39 cellular contexts compared by ENCODE assay signal in the genomic region with DNA sequence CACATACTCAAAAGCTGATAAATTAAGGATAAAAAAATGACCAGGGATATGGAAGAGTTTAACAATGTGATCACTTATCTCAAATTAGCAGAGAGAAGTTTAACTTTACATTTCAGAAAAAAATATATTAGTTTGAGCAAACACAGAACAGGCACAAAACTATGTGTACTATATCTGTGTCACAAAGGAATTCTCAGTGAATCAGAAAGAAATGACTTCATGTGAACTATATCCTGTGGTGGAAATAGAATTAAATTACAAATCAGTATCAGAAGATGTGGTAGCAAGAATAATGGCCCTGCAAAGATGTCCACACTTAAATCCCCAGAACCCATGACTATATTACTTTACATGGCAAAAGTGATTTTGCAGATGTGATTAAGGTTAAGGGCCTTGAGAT.
"Had no signal": no experiment of that assay in that cellular context is flagged by ENCODE, and none has a peak within 500 bp of the region (broad histone marks: within the 10 kb centered on the region; RNA-seq: fewer than 3 reads in every experiment).

No MANE protein-coding gene starts in this region.

- FAIRE-seq: bronchial epithelial cell had no signal

- DNase-seq: activated effector memory CD4-positive, alpha-beta T cell treated with anti-CD3 and anti-CD28 coated beads, Interleukin-2, amount 50 U/mL, for 16 hours; activated effector memory CD4-positive, alpha-beta T cell treated with Interleukin-2 at 50 U/mL for 16 hours; activated gamma-delta T cell; activated gamma-delta T cell treated with Interleukin-2 at 50 U/mL for 16 hours; activated naive CD4-positive, alpha-beta T cell; activated naive CD4-positive, alpha-beta T cell treated with anti-CD3 and anti-CD28 coated beads for 36 hours; activated naive CD4-positive, alpha-beta T cell treated with anti-CD3 and anti-CD28 coated beads, Interleukin-2, amount 10 ng/mL, durations not matched to agents 7 days and 5 days; activated naive CD4-positive, alpha-beta T cell treated with anti-CD3 and anti-CD28 coated beads, Interleukin-2, amount 50 U/mL, for 16 hours; activated naive CD4-positive, alpha-beta T cell treated with Interleukin-2 at 50 U/mL for 16 hours; activated naive CD8-positive, alpha-beta T cell treated with anti-CD3 and anti-CD28 coated beads for 36 hours; activated naive CD8-positive, alpha-beta T cell treated with anti-CD3 and anti-CD28 coated beads, Interleukin-2, amount 10 ng/mL, durations not matched to agents 7 days and 5 days; activated naive CD8-positive, alpha-beta T cell treated with anti-CD3 and anti-CD28 coated beads, Interleukin-2, amount 50 U/mL, for 24 hours; activated T-cell treated with anti-CD3 and anti-CD28 coated beads, Interleukin-2, amount 50 U/mL, for 1 hour; activated T-cell treated with anti-CD3 and anti-CD28 coated beads, Interleukin-2, amount 50 U/mL, for 24 hours; activated T-cell treated with anti-CD3 and anti-CD28 coated beads, Interleukin-2, amount 50 U/mL, for 4 hours; activated T-cell treated with anti-CD3 and anti-CD28 coated beads, Interleukin-2, amount 50 U/mL, for 48 hours; activated T-cell treated with anti-CD3 and anti-CD28 coated beads, Interleukin-2, amount 50 U/mL, for 72 hours; adrenal gland; amniotic stem cell; amygdala; anterior cingulate cortex; aorta; body of pancreas; brain microvascular endothelial cell; caudate nucleus; central memory CD4-positive, alpha-beta T cell; cerebellar nuclear complex had no signal

- H3K4me1 Mint-ChIP-seq: activated naive CD4-positive, alpha-beta T cell treated with anti-CD3 and anti-CD28 coated beads, Interleukin-2, amount 10 ng/mL, durations not matched to agents 7 days and 5 days; activated naive CD4-positive, alpha-beta T cell treated with anti-CD3 and anti-CD28 coated beads, Interleukin-2, amount 50 U/mL, for 24 hours; activated naive CD8-positive, alpha-beta T cell treated with anti-CD3 and anti-CD28 coated beads for 36 hours; activated naive CD8-positive, alpha-beta T cell treated with anti-CD3 and anti-CD28 coated beads, Interleukin-2, amount 10 ng/mL, durations not matched to agents 7 days and 5 days; activated naive CD8-positive, alpha-beta T cell treated with anti-CD3 and anti-CD28 coated beads, Interleukin-2, amount 50 U/mL, for 24 hours; activated T-helper 17 cell treated with anti-CD3 and anti-CD28 coated beads, Interleukin-2, amount 50 U/mL, for 72 hours; brain; central memory CD8-positive, alpha-beta T cell had no signal

- ATAC-seq: activated naive CD4-positive, alpha-beta T cell treated with anti-CD3 and anti-CD28 coated beads, Interleukin-2, amount 50 U/mL, for 72 hours; activated naive CD8-positive, alpha-beta T cell treated with anti-CD3 and anti-CD28 coated beads, Interleukin-2, amount 50 U/mL, for 24 hours; activated T-cell treated with anti-CD3 and anti-CD28 coated beads, Interleukin-2, amount 50 U/mL, for 4 hours; activated T-cell treated with anti-CD3 and anti-CD28 coated beads, Interleukin-2, amount 50 U/mL, for 72 hours; activated T-helper 17 cell treated with anti-CD3 and anti-CD28 coated beads, Interleukin-2, amount 50 U/mL, for 72 hours; body of pancreas had no signal

- H3K27ac Mint-ChIP-seq: activated naive CD4-positive, alpha-beta T cell treated with anti-CD3 and anti-CD28 coated beads for 36 hours; activated naive CD4-positive, alpha-beta T cell treated with anti-CD3 and anti-CD28 coated beads, Interleukin-2, amount 10 ng/mL, durations not matched to agents 7 days and 5 days; activated naive CD4-positive, alpha-beta T cell treated with anti-CD3 and anti-CD28 coated beads, Interleukin-2, amount 50 U/mL, for 24 hours; activated naive CD4-positive, alpha-beta T cell treated with anti-CD3 and anti-CD28 coated beads, Interleukin-2, amount 50 U/mL, for 72 hours; activated naive CD8-positive, alpha-beta T cell; activated naive CD8-positive, alpha-beta T cell treated with anti-CD3 and anti-CD28 coated beads for 36 hours; activated naive CD8-positive, alpha-beta T cell treated with anti-CD3 and anti-CD28 coated beads, Interleukin-2, amount 10 ng/mL, durations not matched to agents 7 days and 5 days; activated naive CD8-positive, alpha-beta T cell treated with anti-CD3 and anti-CD28 coated beads, Interleukin-2, amount 50 U/mL, for 24 hours; activated T-cell treated with anti-CD3 and anti-CD28 coated beads, Interleukin-2, amount 50 U/mL, for 24 hours; activated T-cell treated with anti-CD3 and anti-CD28 coated beads, Interleukin-2, amount 50 U/mL, for 72 hours; activated T-helper 1 cell treated with anti-CD3 and anti-CD28 coated beads, Interleukin-12 subunit alpha, Interleukin-12 subunit beta, Interleukin-2, Interleukin-4 antibody, amounts not matched to agents 30 ng/mL and 10 ng/mL and 1 ng/mL, durations not matched to agents 14 hours and 24 hours and 36 hours; activated T-helper 17 cell treated with anti-CD3 and anti-CD28 coated beads, Interleukin-2, amount 50 U/mL, for 72 hours; activated T-helper 2 cell treated with anti-CD3 and anti-CD28 coated beads, Interferon-gamma antibody, Interleukin-2, Interleukin-4, amounts not matched to agents 10 μg/mL and 5 μg/mL and 100 μg/mL, durations not matched to agents 14 hours and 24 hours and 36 hours; brain had no signal

- H3K27me3 ChIP-seq: adrenal gland, ascending aorta, body of pancreas, brain microvascular endothelial cell, breast epithelium, cardiac muscle cell had no signal

- H3K36me3 ChIP-seq: adrenal gland, ascending aorta, brain microvascular endothelial cell, breast epithelium, cardiac muscle cell had no signal

- H3K4me3 ChIP-seq: adrenal gland, ascending aorta, body of pancreas, breast epithelium, cardiac muscle cell had no signal

- H3K4me3 Mint-ChIP-seq: activated naive CD4-positive, alpha-beta T cell treated with anti-CD3 and anti-CD28 coated beads for 36 hours; activated naive CD4-positive, alpha-beta T cell treated with anti-CD3 and anti-CD28 coated beads, Interleukin-2, amount 10 ng/mL, durations not matched to agents 7 days and 5 days; activated naive CD4-positive, alpha-beta T cell treated with anti-CD3 and anti-CD28 coated beads, Interleukin-2, amount 50 U/mL, for 24 hours; activated naive CD8-positive, alpha-beta T cell; activated naive CD8-positive, alpha-beta T cell treated with anti-CD3 and anti-CD28 coated beads for 36 hours; activated naive CD8-positive, alpha-beta T cell treated with anti-CD3 and anti-CD28 coated beads, Interleukin-2, amount 10 ng/mL, durations not matched to agents 7 days and 5 days; activated naive CD8-positive, alpha-beta T cell treated with anti-CD3 and anti-CD28 coated beads, Interleukin-2, amount 50 U/mL, for 24 hours; activated T-cell treated with anti-CD3 and anti-CD28 coated beads, Interleukin-2, amount 50 U/mL, for 24 hours; activated T-cell treated with anti-CD3 and anti-CD28 coated beads, Interleukin-2, amount 50 U/mL, for 4 hours; activated T-cell treated with anti-CD3 and anti-CD28 coated beads, Interleukin-2, amount 50 U/mL, for 72 hours; activated T-helper 1 cell treated with anti-CD3 and anti-CD28 coated beads, Interleukin-12 subunit alpha, Interleukin-12 subunit beta, Interleukin-2, Interleukin-4 antibody, amounts not matched to agents 30 ng/mL and 10 ng/mL and 1 ng/mL, durations not matched to agents 14 hours and 24 hours and 36 hours; activated T-helper 17 cell treated with anti-CD3 and anti-CD28 coated beads, Interleukin-2, amount 50 U/mL, for 72 hours; brain; central memory CD8-positive, alpha-beta T cell had no signal

- H3K4me1 ChIP-seq: adrenal gland, ascending aorta, body of pancreas, breast epithelium had no signal

- H3K27ac ChIP-seq: adrenal gland, ascending aorta, body of pancreas, brain microvascular endothelial cell, breast epithelium, cardiac muscle cell had no signal

- H3K9me3 ChIP-seq: adrenal gland had no signal

- H3K36me3 Mint-ChIP-seq: activated naive CD4-positive, alpha-beta T cell treated with anti-CD3 and anti-CD28 coated beads, Interleukin-2, amount 10 ng/mL, durations not matched to agents 7 days and 5 days; activated naive CD8-positive, alpha-beta T cell treated with anti-CD3 and anti-CD28 coated beads for 36 hours; brain had no signal
